8 cellular contexts compared by ENCODE assay signal in the genomic region with DNA sequence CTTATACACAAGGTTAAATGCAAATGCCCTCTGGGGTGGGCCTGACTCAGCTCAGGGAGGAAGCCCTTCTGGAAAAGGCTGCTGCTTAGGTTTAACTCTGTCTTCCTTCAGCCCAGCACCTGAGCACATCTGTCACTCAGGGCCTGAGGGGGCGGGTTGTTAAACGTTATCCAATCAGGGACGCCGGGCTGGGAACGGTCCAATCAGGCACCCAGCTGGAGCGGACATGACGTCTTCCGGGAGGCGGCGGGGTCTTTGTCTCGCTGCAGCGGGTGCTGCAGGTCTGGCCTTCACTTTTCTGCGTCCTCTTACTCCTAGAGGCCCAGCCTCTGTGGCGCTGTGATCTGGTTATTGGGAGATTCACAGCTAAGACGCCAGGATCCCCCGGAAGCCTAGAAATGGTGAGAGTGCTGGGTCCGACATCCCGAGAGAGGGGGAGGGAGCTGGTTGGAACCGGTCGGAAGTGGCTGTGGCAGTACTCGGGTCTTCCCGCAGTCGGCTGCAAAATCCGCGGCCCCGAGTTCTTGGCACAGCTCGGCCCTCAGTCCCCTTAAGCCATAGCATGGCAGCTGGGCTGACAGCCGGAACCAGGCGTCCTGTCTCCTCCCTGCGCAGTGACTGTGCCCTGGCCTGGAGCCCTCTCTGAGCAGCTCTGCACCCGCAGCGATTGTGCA. TPM values are rescaled to one million over a fixed set of nuclear protein-coding genes. Genes with fewer than 3 reads are reported as not detected.
DNase-seq lines count a peak whose midpoint lies in the region; ATAC-seq and TF ChIP-seq lines count a peak whose summit lies in the region.

A gene (plus strand): TSS at position 258 of the 674 bp plus-strand sequence. CDS start 141 bp downstream, at position 399.

- H3K27ac Mint-ChIP-seq in GM23338 = peak within 1 kb of the TSS; percentile 100
- H3K27ac Mint-ChIP-seq in naive B cell = peak within 1 kb of the TSS; percentile 95 to 99 (median 98)
- H3K27ac Mint-ChIP-seq in stimulated activated effector memory CD8-positive, alpha-beta T cell treated with anti-CD3 and anti-CD28 coated beads, Interleukin-12 subunit alpha, Interleukin-12 subunit beta, amount 100 ng/mL, for 72 hours = peak within 1 kb of the TSS; percentile 97

- H3K79me2 ChIP-seq in GM23338 (replicated peaks; ENCODE audit: insufficient read depth) = peaks cover 47% of the 10 kb centered on the region
- peaks cover 14% of the 10 kb centered on the region for H3K79me2 ChIP-seq in fibroblast of lung (ENCODE audit: control insufficient read depth, insufficient read depth, low read length)

- peaks cover 12% of the 10 kb centered on the region; the same call in 1 of the 2 replicates for H4K20me1 ChIP-seq in GM23338 (replicated peaks; ENCODE audit: insufficient read depth)
- H4K20me1 ChIP-seq in fibroblast of lung (ENCODE audit: control insufficient read depth, extremely low read depth, insufficient read depth, low read length) = no peaks in the 10 kb centered on the region

- H3K27me3 Mint-ChIP-seq in GM23338 (ENCODE audit: insufficient read depth, low read depth, poor library complexity) (peaks cover 12% of the 10 kb centered on the region), naive B cell (no peaks in the 10 kb centered on the region)

- no peaks in the 10 kb centered on the region for H3K9me2 ChIP-seq in GM23338 (ENCODE audit: insufficient read depth)

- peak; percentile 99 for DNase-seq in Daoy (ENCODE audit: low read depth)
- DNase-seq in GM23338 (ENCODE audit: low spot score) = peak; percentile 99
- DNase-seq in Kasumi-1 (lab: John Stamatoyannopoulos, UW) = peak; percentile 96 to 97
- peak; percentile 97 for DNase-seq in RKO (ENCODE audit: low spot score)
- peak; percentile 83 to 86 for DNase-seq in activated T-helper 1 cell treated with anti-CD3 and anti-CD28 coated beads, Interleukin-2, amount 50 U/mL, for 16 hours (ENCODE audit: low read depth in 1 of 2, low spot score in 1 of 2)
- DNase-seq in fibroblast of lung (ENCODE audit: low read depth in 2 of 2) = peak; percentile 92 to 93
- peak; percentile 91 for DNase-seq in naive B cell
- DNase-seq in stimulated activated effector memory CD8-positive, alpha-beta T cell treated with anti-CD3 and anti-CD28 coated beads, Interleukin-12 subunit alpha, Interleukin-12 subunit beta, amount 100 ng/mL, for 72 hours (ENCODE audit: low spot score in 2 of 2) = peak; percentile 78 to 93

- no peaks in the 10 kb centered on the region for H3F3A ChIP-seq in GM23338 (replicated peaks; ENCODE audit: low read depth)

- H3K27ac ChIP-seq in GM23338 (ENCODE audit: low read depth) = peak within 1 kb of the TSS; percentile 88
- peak within 1 kb of the TSS; percentile 71 for H3K27ac ChIP-seq in fibroblast of lung (ENCODE audit: insufficient read depth, low read length)

- TF ChIP-seq CTCF in GM23338 (conservative IDR thresholded peaks at IDR 0.05; ENCODE audit: low read depth in 2 of 2) = no peak
- TF ChIP-seq CTCF in fibroblast of lung (conservative IDR thresholded peaks at IDR 0.05 in 1 of 2, IDR thresholded peaks at IDR 0.05 in 1 of 2; ENCODE audit: low read depth in 1 of 2, low read length in 2 of 2) = peak in 1 of 2 donors; percentile 1

- H3K4me1 Mint-ChIP-seq in GM23338 (peaks cover 18% of the 10 kb centered on the region), naive B cell (peaks cover 15 to 44% (median 19%) of the 10 kb centered on the region in 3 donors)
- peaks cover 14% of the 10 kb centered on the region for H3K4me1 Mint-ChIP-seq in stimulated activated effector memory CD8-positive, alpha-beta T cell treated with anti-CD3 and anti-CD28 coated beads, Interleukin-12 subunit alpha, Interleukin-12 subunit beta, amount 100 ng/mL, for 72 hours

- peak within 1 kb of the TSS; percentile 10 for H2AFZ ChIP-seq in GM23338
- peak within 1 kb of the TSS; percentile 85 for H2AFZ ChIP-seq in fibroblast of lung (ENCODE audit: low read length)

- H3K4me2 ChIP-seq in GM23338 = peak within 1 kb of the TSS; percentile 83
- peak within 1 kb of the TSS; percentile 53 for H3K4me2 ChIP-seq in fibroblast of lung (ENCODE audit: extremely low read depth, insufficient read depth, low read length)

- H3K9me3 Mint-ChIP-seq in GM23338 (0 out of 3 replicates have a peak, but pooled peaks cover 3% of the 10 kb centered on the region), naive B cell (no peaks in the 10 kb centered on the region)
- no peaks in the 10 kb centered on the region for H3K9me3 Mint-ChIP-seq in stimulated activated effector memory CD8-positive, alpha-beta T cell treated with anti-CD3 and anti-CD28 coated beads, Interleukin-12 subunit alpha, Interleukin-12 subunit beta, amount 100 ng/mL, for 72 hours

- H3K4me3 Mint-ChIP-seq in GM23338 = peak within 1 kb of the TSS; percentile 99
- peak within 1 kb of the TSS; percentile 97 to 99 (median 99) for H3K4me3 Mint-ChIP-seq in naive B cell
- peak within 1 kb of the TSS; percentile 98 for H3K4me3 Mint-ChIP-seq in stimulated activated effector memory CD8-positive, alpha-beta T cell treated with anti-CD3 and anti-CD28 coated beads, Interleukin-12 subunit alpha, Interleukin-12 subunit beta, amount 100 ng/mL, for 72 hours

- H3K36me3 Mint-ChIP-seq in GM23338 (ENCODE audit: low read depth) = peaks cover 23% of the 10 kb centered on the region
- no peaks in the 10 kb centered on the region for H3K36me3 Mint-ChIP-seq in naive B cell
- peaks cover 37% of the 10 kb centered on the region for H3K36me3 Mint-ChIP-seq in stimulated activated effector memory CD8-positive, alpha-beta T cell treated with anti-CD3 and anti-CD28 coated beads, Interleukin-12 subunit alpha, Interleukin-12 subunit beta, amount 100 ng/mL, for 72 hours

- H3K27me3 ChIP-seq in GM23338 (ENCODE audit: insufficient read depth) (no peaks in the 10 kb centered on the region), fibroblast of lung (ENCODE audit: control insufficient read depth, insufficient read depth, low read length) (no peaks in the 10 kb centered on the region)

- H3K36me3 ChIP-seq in GM23338 (ENCODE audit: insufficient read depth) (0 out of 2 replicates have a peak, but pooled peaks cover 6% of the 10 kb centered on the region), fibroblast of lung (ENCODE audit: control insufficient read depth, insufficient read depth, low read length) (no peaks in the 10 kb centered on the region)

- H3K9me3 ChIP-seq in fibroblast of lung (ENCODE audit: control insufficient read depth, insufficient read depth, low read depth, low read length) = no peaks in the 10 kb centered on the region

- peaks cover 14% of the 10 kb centered on the region for H3K4me1 ChIP-seq in GM23338 (ENCODE audit: insufficient read depth)
- H3K4me1 ChIP-seq in fibroblast of lung (ENCODE audit: control insufficient read depth, extremely low read depth, insufficient read depth, low read length) = no peaks in the 10 kb centered on the region

- ATAC-seq in GM23338 = peak; percentile 99
- peak; percentile 99 for ATAC-seq in naive B cell (ENCODE audit: low read depth in 2 of 2)
- ATAC-seq in stimulated activated effector memory CD8-positive, alpha-beta T cell treated with anti-CD3 and anti-CD28 coated beads, Interleukin-12 subunit alpha, Interleukin-12 subunit beta, amount 100 ng/mL, for 72 hours = peak; percentile 100

- H3K4me3 ChIP-seq in GM23338 = peak within 1 kb of the TSS; percentile 82
- peak within 1 kb of the TSS; percentile 44 to 93 (median 72) for H3K4me3 ChIP-seq in fibroblast of lung (replicated peaks in 1 of 4; ENCODE audit: control extremely low read depth in 1 of 4, insufficient read depth in 1 of 4, low read depth in 3 of 4, low read length in 4 of 4)

- peak within 1 kb of the TSS; percentile 74 for H3K9ac ChIP-seq in fibroblast of lung (ENCODE audit: insufficient read depth, low read length)

TF ChIP-seq in GM23338, 12 proteins besides CTCF, POLR2A, EP300 and RAD21 (continues in another document):
- no peak for TF ChIP-seq NANOG (IDR thresholded peaks at IDR 0.05; ENCODE audit: borderline replicate concordance)
- TF ChIP-seq ZNF331 (CRISPR knock-in tag; IDR thresholded peaks at IDR 0.05; ENCODE audit: low read depth) = no peak
- TF ChIP-seq EZH2 (IDR thresholded peaks at IDR 0.05; ENCODE audit: low read depth, unreplicated experiment) = no peak
- TF ChIP-seq STAT1 (IDR thresholded peaks at IDR 0.05; ENCODE audit: unreplicated experiment) = no peak
- TF ChIP-seq, protein P1, sequence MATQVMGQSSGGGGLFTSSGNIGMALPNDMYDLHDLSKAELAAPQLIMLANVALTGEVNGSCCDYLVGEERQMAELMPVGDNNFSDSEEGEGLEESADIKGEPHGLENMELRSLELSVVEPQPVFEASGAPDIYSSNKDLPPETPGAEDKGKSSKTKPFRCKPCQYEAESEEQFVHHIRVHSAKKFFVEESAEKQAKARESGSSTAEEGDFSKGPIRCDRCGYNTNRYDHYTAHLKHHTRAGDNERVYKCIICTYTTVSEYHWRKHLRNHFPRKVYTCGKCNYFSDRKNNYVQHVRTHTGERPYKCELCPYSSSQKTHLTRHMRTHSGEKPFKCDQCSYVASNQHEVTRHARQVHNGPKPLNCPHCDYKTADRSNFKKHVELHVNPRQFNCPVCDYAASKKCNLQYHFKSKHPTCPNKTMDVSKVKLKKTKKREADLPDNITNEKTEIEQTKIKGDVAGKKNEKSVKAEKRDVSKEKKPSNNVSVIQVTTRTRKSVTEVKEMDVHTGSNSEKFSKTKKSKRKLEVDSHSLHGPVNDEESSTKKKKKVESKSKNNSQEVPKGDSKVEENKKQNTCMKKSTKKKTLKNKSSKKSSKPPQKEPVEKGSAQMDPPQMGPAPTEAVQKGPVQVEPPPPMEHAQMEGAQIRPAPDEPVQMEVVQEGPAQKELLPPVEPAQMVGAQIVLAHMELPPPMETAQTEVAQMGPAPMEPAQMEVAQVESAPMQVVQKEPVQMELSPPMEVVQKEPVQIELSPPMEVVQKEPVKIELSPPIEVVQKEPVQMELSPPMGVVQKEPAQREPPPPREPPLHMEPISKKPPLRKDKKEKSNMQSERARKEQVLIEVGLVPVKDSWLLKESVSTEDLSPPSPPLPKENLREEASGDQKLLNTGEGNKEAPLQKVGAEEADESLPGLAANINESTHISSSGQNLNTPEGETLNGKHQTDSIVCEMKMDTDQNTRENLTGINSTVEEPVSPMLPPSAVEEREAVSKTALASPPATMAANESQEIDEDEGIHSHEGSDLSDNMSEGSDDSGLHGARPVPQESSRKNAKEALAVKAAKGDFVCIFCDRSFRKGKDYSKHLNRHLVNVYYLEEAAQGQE (IDR thresholded peaks at IDR 0.05; ENCODE audit: unreplicated experiment) = no peak
- TF ChIP-seq JUNB (IDR thresholded peaks at IDR 0.05; ENCODE audit: unreplicated experiment) = no peak
- TF ChIP-seq CREB1 (CRISPR knock-in tag; IDR thresholded peaks at IDR 0.05; ENCODE audit: low read depth) = peak; percentile 91

RNA-seq across cellular contexts. Expression of the gene that starts here (rescaled TPM):
- 15.8 and 30.6 TPM in 2 replicates for total RNA-seq in Daoy (2014; rRNA removed; shearing (Covaris generic))
- total RNA-seq in GM23338 (2014; rRNA removed; shearing (Covaris generic)) = 64.7 and 68.4 TPM in 2 replicates
- polyA plus RNA-seq in GM23338 (2016; fragmentation: Nextera tagmentation; extraction: Ambion mirVana) (38.7 and 48.7 TPM in 2 replicates), fibroblast of lung (3.3 and 4.9 TPM in 2 replicates), naive B cell (ENCODE audit: low read depth in 6 of 6) (10 to 100 TPM; 12.9 to 24.5 (median 21.6) TPM)
- total RNA-seq in fibroblast of lung = 3.9 and 4.1 TPM in 2 replicates
- 2.4 and 2.7 TPM in 2 replicates for polyA plus RNA-seq in fibroblast of lung (2012)
- polyA minus RNA-seq in fibroblast of lung (ENCODE audit: low replicate concordance) = 0.44 TPM in 1 of 2 replicates, not detected in the other

Comparison
In these comparisons a context has a peak if more than half of its experiments do, and no peak if none do; other contexts are left out.
1. Peak in every context shown above with its lines: DNase-seq, ATAC-seq, H3K4me3 ChIP-seq and H3K27ac ChIP-seq.